In the genomic region with DNA sequence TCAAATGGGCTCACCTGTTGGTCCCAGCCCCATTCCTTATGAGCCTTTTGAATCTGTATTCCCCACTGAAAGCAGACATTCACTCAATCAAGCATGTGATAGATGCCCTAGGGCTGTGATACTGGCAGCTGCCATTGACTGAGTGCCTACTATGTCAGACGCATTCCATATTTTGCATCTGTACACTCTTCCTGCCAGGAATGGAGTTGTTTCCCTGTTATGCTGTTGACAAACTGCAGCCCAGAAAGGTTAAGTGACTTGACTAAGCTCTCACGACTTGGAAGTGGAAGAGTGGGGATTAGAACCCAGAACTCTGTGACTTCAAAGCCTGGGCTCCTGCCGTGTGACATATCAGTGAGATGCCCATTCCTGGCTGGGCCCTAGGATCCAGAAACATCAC, we compare ENCODE assay signal across 17 cellular contexts.
"Had no signal": no experiment of that assay in that cellular context is flagged by ENCODE, and none has a peak within 500 bp of the region (broad histone marks: within the 10 kb centered on the region; RNA-seq: fewer than 3 reads in every experiment).

No MANE protein-coding gene starts in this region.

- H3K9me3 Mint-ChIP-seq: effector memory CD8-positive, alpha-beta T cell; natural killer cell; neural crest cell; stimulated activated naive CD8-positive, alpha-beta T cell treated with anti-CD3 and anti-CD28 coated beads, Interleukin-15, amount 100 ng/mL, for 72 hours had no signal

- H3K36me3 Mint-ChIP-seq: immature natural killer cell, natural killer cell had no signal

- DNase-seq: effector memory CD8-positive, alpha-beta T cell; erythroblast; esophagus squamous epithelium; immature natural killer cell; left ventricle myocardium superior; lower lobe of right lung; natural killer cell; stimulated activated CD4-positive, alpha-beta T cell treated with anti-CD3 and anti-CD28 coated beads, Interleukin-12 subunit alpha, Interleukin-12 subunit beta, amount 100 ng/mL, for 4 hours; stimulated activated CD4-positive, alpha-beta T cell treated with anti-CD3 and anti-CD28 coated beads, Interleukin-1b, Interleukin-23, amount 100 ng/mL, for 48 hours; stimulated activated CD4-positive, alpha-beta T cell treated with anti-CD3 and anti-CD28 coated beads, Interleukin-4, amount 100 ng/mL, for 1 hour; stimulated activated CD8-positive, alpha-beta memory T cell treated with anti-CD3 and anti-CD28 coated beads, Interleukin-4, amount 100 ng/mL, for 48 hours; stimulated activated naive CD4-positive, alpha-beta T cell; stimulated activated naive CD8-positive, alpha-beta T cell treated with anti-CD3 and anti-CD28 coated beads, Interleukin-15, amount 100 ng/mL, for 72 hours; thyroid gland; trophoblast cell had no signal

- H3K27me3 Mint-ChIP-seq: effector memory CD8-positive, alpha-beta T cell; stimulated activated naive CD8-positive, alpha-beta T cell treated with anti-CD3 and anti-CD28 coated beads, Interleukin-15, amount 100 ng/mL, for 72 hours had no signal

- ATAC-seq: effector memory CD8-positive, alpha-beta T cell; left ventricle myocardium superior; lower lobe of right lung; natural killer cell; sciatic nerve; stimulated activated naive CD8-positive, alpha-beta T cell treated with anti-CD3 and anti-CD28 coated beads, Interleukin-15, amount 100 ng/mL, for 72 hours had no signal

- H3K27ac Mint-ChIP-seq: effector memory CD8-positive, alpha-beta T cell; immature natural killer cell; natural killer cell had no signal

- H3K4me3 Mint-ChIP-seq: effector memory CD8-positive, alpha-beta T cell; immature natural killer cell; natural killer cell; neural crest cell; stimulated activated naive CD8-positive, alpha-beta T cell treated with anti-CD3 and anti-CD28 coated beads, Interleukin-15, amount 100 ng/mL, for 72 hours had no signal
